ENCODE assay signal across 9 cellular contexts in the genomic region with DNA sequence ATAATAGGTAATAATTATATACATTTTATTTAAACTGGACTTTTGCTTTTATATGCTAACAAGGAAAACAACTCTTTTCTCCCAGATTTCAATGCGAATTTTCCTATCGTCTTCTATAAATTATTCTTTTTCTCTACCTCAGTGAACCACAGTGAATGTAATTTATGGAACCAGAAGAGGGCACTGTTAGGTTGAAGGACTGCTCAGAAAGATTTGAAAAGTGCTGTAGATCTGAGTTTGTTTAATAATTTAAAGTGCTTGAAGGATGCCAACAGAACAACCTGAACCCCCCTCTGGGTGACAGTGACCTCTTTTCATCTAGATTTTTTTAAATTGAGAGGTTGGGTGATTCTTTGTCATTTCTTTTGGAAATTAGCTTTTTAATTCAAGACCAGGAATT. TPM values are rescaled to one million over a fixed set of nuclear protein-coding genes. Genes with fewer than 3 reads are reported as not detected.
DNase-seq lines count a peak whose midpoint lies in the region; ATAC-seq and TF ChIP-seq lines count a peak whose summit lies in the region.
"Had no signal": no experiment of that assay in that cellular context is flagged by ENCODE, and none has a peak within 500 bp of the region (broad histone marks: within the 10 kb centered on the region; RNA-seq: fewer than 3 reads in every experiment).

No MANE protein-coding gene starts in this region.

- peaks cover 2% of the 10 kb centered on the region for H3K27me3 Mint-ChIP-seq in activated CD4-positive, alpha-beta T cell treated with anti-CD3 and anti-CD28 coated beads, Interleukin-2, amount 10 ng/mL, durations not matched to agents 7 days and 5 days

- no peaks in the 10 kb centered on the region for H3K9me3 Mint-ChIP-seq in activated CD4-positive, alpha-beta T cell treated with anti-CD3 and anti-CD28 coated beads, Interleukin-2, amount 10 ng/mL, durations not matched to agents 7 days and 5 days
- H3K9me3 Mint-ChIP-seq: stimulated activated naive CD8-positive, alpha-beta T cell treated with anti-CD3 and anti-CD28 coated beads, Interleukin-15, Interleukin-2, amounts not matched to agents 100 ng/mL and 50 ng/mL, for 24 hours had no signal

- POLR2A ChIA-PET in activated CD4-positive, alpha-beta T cell treated with anti-CD3 and anti-CD28 coated beads, Interleukin-2, amount 10 ng/mL, durations not matched to agents 7 days and 5 days (lab: Charles Lee), result no interaction called here

- CTCF ChIA-PET in activated CD4-positive, alpha-beta T cell treated with anti-CD3 and anti-CD28 coated beads, Interleukin-2, amount 10 ng/mL, durations not matched to agents 7 days and 5 days (lab: Charles Lee), result interaction anchor here (0.8 to 1.0 kb wide), 2 partner anchors 10 to 47 kb away, joined by 3 to 4 read pairs; no protein-coding TSS in a partner anchor

- H3K36me3 Mint-ChIP-seq in activated CD4-positive, alpha-beta T cell treated with anti-CD3 and anti-CD28 coated beads, Interleukin-2, amount 10 ng/mL, durations not matched to agents 7 days and 5 days (ENCODE audit: low read depth), result no peaks in the 10 kb centered on the region

- intact Hi-C loops in gastrocnemius medialis (cut with DNase I; ENCODE audit: low total_unique reads), result loop anchor here (1.0 kb wide), 2 partner anchors 190 to 195 kb away; no protein-coding TSS in a partner anchor

- in situ Hi-C loops in gastrocnemius medialis (cut with MboI; ENCODE audit: low sequenced_read_pairs in 4 of 4), result loop anchor here (10.0 kb wide), 1 partner anchor 191 kb away; no protein-coding TSS in a partner anchor

- no peaks in the 10 kb centered on the region for H3K9me3 ChIP-seq in RWPE2 (ENCODE audit: severe bottlenecking)
- no peaks in the 10 kb centered on the region for H3K9me3 ChIP-seq in gastrocnemius medialis

- no peaks in the 10 kb centered on the region for H3K4me1 Mint-ChIP-seq in activated CD4-positive, alpha-beta T cell treated with anti-CD3 and anti-CD28 coated beads, Interleukin-2, amount 10 ng/mL, durations not matched to agents 7 days and 5 days

- H3K27ac ChIP-seq in RWPE2 (ENCODE audit: poor library complexity, severe bottlenecking), result no peak overlapping the region
- H3K27ac ChIP-seq in gastrocnemius medialis, result no peak overlapping the region

- ATAC-seq in RWPE2 (ENCODE audit: low read depth), result no peak
- no peak for ATAC-seq in gastrocnemius medialis

- DNase-seq in Ammon's horn (ENCODE audit: low spot score), result peak; percentile 23
- DNase-seq in HT-29 (ENCODE audit: low spot score), result peak; percentile 53
- no peak for DNase-seq in RWPE2 (ENCODE audit: low spot score)
- peak; percentile 16 for DNase-seq in glomerular endothelial cell (ENCODE audit: extremely low read depth, low read depth, low spot score)
- DNase-seq in gastrocnemius medialis, result no peak
- no peak for DNase-seq in activated CD4-positive, alpha-beta T cell treated with anti-CD3 and anti-CD28 coated beads, Interleukin-2, amount 10 ng/mL, durations not matched to agents 7 days and 5 days
- DNase-seq in DMS153 (lab: John Stamatoyannopoulos, UW), result no peak
- no peak for DNase-seq in cortex of kidney (lab: John Stamatoyannopoulos, UW)

- no peaks in the 10 kb centered on the region for H3K4me1 ChIP-seq in RWPE2 (ENCODE audit: insufficient read depth, poor library complexity, severe bottlenecking)
- no peaks in the 10 kb centered on the region for H3K4me1 ChIP-seq in gastrocnemius medialis

- H3K4me3 Mint-ChIP-seq in activated CD4-positive, alpha-beta T cell treated with anti-CD3 and anti-CD28 coated beads, Interleukin-2, amount 10 ng/mL, durations not matched to agents 7 days and 5 days, result no peak overlapping the region
- H3K4me3 Mint-ChIP-seq: stimulated activated naive CD8-positive, alpha-beta T cell treated with anti-CD3 and anti-CD28 coated beads, Interleukin-15, Interleukin-2, amounts not matched to agents 100 ng/mL and 50 ng/mL, for 24 hours had no signal

- TF ChIP-seq POLR2A in gastrocnemius medialis (IDR thresholded peaks at IDR 0.05), result no peak

- TF ChIP-seq CTCF in RWPE2 (IDR thresholded peaks at IDR 0.05; ENCODE audit: poor library complexity, severe bottlenecking) (peak; percentile 45), gastrocnemius medialis (IDR thresholded peaks at IDR 0.05 in 4 of 5, conservative IDR thresholded peaks at IDR 0.05 in 1 of 5) (no peak)

- no peak overlapping the region for H3K27ac Mint-ChIP-seq in activated CD4-positive, alpha-beta T cell treated with anti-CD3 and anti-CD28 coated beads, Interleukin-2, amount 10 ng/mL, durations not matched to agents 7 days and 5 days
- H3K27ac Mint-ChIP-seq: stimulated activated naive CD8-positive, alpha-beta T cell treated with anti-CD3 and anti-CD28 coated beads, Interleukin-15, Interleukin-2, amounts not matched to agents 100 ng/mL and 50 ng/mL, for 24 hours had no signal

- H3K27me3 ChIP-seq in RWPE2 (ENCODE audit: insufficient read depth, poor library complexity, severe bottlenecking) (no peaks in the 10 kb centered on the region), gastrocnemius medialis (no peaks in the 10 kb centered on the region)

- H3K36me3 ChIP-seq in RWPE2 (ENCODE audit: low read depth) (peaks cover 60% of the 10 kb centered on the region), gastrocnemius medialis (peaks cover 0 to 65% of the 10 kb centered on the region in 2 donors)

- H3K4me3 ChIP-seq in RWPE2 (ENCODE audit: severe bottlenecking) (no peak overlapping the region), gastrocnemius medialis (no peak overlapping the region)

RNA-seq across cellular contexts. Expression of gene PHOX2B, which starts 54.9 kb away (rescaled TPM):
- not detected in 2 replicates for total RNA-seq in HT-29 (2014; rRNA removed; shearing (Covaris generic))
- total RNA-seq in glomerular endothelial cell (not detected in 2 replicates), gastrocnemius medialis (not detected)
- not detected for total RNA-seq in activated CD4-positive, alpha-beta T cell treated with anti-CD3 and anti-CD28 coated beads, Interleukin-2, amount 10 ng/mL, durations not matched to agents 7 days and 5 days

Comparison
In these comparisons a context has a peak if more than half of its experiments do, and no peak if none do; other contexts are left out.
1. DNase-seq: peak in Ammon's horn (single experiment), HT-29 (single experiment) and glomerular endothelial cell (single experiment); none in RWPE2 (single experiment), gastrocnemius medialis (0 of 2), activated CD4-positive, alpha-beta T cell treated with anti-CD3 and anti-CD28 coated beads, Interleukin-2, amount 10 ng/mL, durations not matched to agents 7 days and 5 days (single experiment), DMS153 (single experiment) and cortex of kidney (single experiment).